ENCODE assay signal across 23 cellular contexts in genomic region chr22:36284171-36284571, GRCh38. TPM values are rescaled to one million over a fixed set of nuclear protein-coding genes. Genes with fewer than 3 reads are reported as not detected.
DNase-seq lines count a peak whose midpoint lies in the region; ATAC-seq, FAIRE-seq and TF ChIP-seq lines count a peak whose summit lies in the region.
"Had no signal": no experiment of that assay in that cellular context is flagged by ENCODE, and none has a peak within 500 bp of the region (broad histone marks: within the 10 kb centered on the region; RNA-seq: fewer than 3 reads in every experiment).

No MANE protein-coding gene starts in this region.

- CTCF ChIA-PET in Caco-2 (lab: Charles Lee) (no interaction called here), K562 (lab: Yijun Ruan, JAX; ENCODE audit: low intra/inter-chr PET ratio) (no interaction called here)

- ATAC-seq in K562 (no peak), HG03280 (IDR thresholded peaks at IDR 0.05; ENCODE audit: unreplicated experiment) (no peak)
- ATAC-seq: HCT116, right cardiac atrium had no signal

- H2AFZ ChIP-seq in K562 (ENCODE audit: low read depth, low read length) = no peak overlapping the region

- peaks cover 9% of the 10 kb centered on the region for H3K4me1 Mint-ChIP-seq in Caco-2 (ENCODE audit: low read depth, unreplicated experiment)

- TF ChIP-seq RAD21 in K562 (CRISPR knock-in tag; conservative IDR thresholded peaks at IDR 0.05 in 1 of 2, IDR thresholded peaks at IDR 0.05 in 1 of 2) = no peak

- H3K4me3 ChIP-seq in Caco-2 (ENCODE audit: low read depth, low read length) (no peak overlapping the region), H7 (ENCODE audit: insufficient read depth, low read depth, low read length) (no peak overlapping the region), K562 (no peak overlapping the region), sigmoid colon (no peak overlapping the region)
- H3K4me3 ChIP-seq: cardiac muscle cell, testis had no signal

- intact Hi-C loops in Caco-2 (cut with micrococcal nuclease; ENCODE audit: unreplicated experiment) (no loop called here), K562 (cut with micrococcal nuclease) (no loop called here), sigmoid colon (cut with DNase I) (no loop called here)

- FAIRE-seq in K562 (lab: Jason Lieb, UNC) = no peak
- FAIRE-seq: endothelial cell of umbilical vein had no signal

- H3K9me3 Mint-ChIP-seq in Caco-2 (ENCODE audit: unreplicated experiment) = no peaks in the 10 kb centered on the region
- H3K9me3 Mint-ChIP-seq: memory B cell had no signal

- H3K27ac Mint-ChIP-seq in Caco-2 (ENCODE audit: unreplicated experiment) = peak overlapping the region; percentile 57
- H3K27ac Mint-ChIP-seq: memory B cell had no signal

- TF ChIP-seq EP300 in K562 (IDR thresholded peaks at IDR 0.05; ENCODE audit: low read length) (no peak), sigmoid colon (IDR thresholded peaks at IDR 0.05) (no peak)

- 95% methylated on average over 14 of the region's 24 CpGs for WGBS in K562 (ENCODE audit: insufficient coverage, low coverage, missing lambda C conversion rate)
- WGBS in sigmoid colon, 2 donors = 94 to 95% methylated on average over 24 of the region's 24 CpGs

- H3K27me3 ChIP-seq in Caco-2 (replicated peaks; ENCODE audit: control insufficient read depth, insufficient read depth, low read length) (no peaks in the 10 kb centered on the region), H7 (ENCODE audit: control insufficient read depth, insufficient read depth, low read length) (no peaks in the 10 kb centered on the region), K562 (ENCODE audit: control insufficient read depth in 2 of 2, insufficient read depth in 2 of 2, low read length in 2 of 2) (no peaks in the 10 kb centered on the region), sigmoid colon (no peaks in the 10 kb centered on the region)
- H3K27me3 ChIP-seq: cardiac muscle cell, testis had no signal

- H3K36me3 ChIP-seq in Caco-2 (ENCODE audit: control insufficient read depth, insufficient read depth, low read length) (peaks cover 11% of the 10 kb centered on the region), H7 (replicated peaks; ENCODE audit: control insufficient read depth, insufficient read depth, low read length) (peaks cover 43% of the 10 kb centered on the region), K562 (ENCODE audit: control insufficient read depth, insufficient read depth, low read length) (peaks cover 72% of the 10 kb centered on the region; the same call in 2 of the 3 replicates), sigmoid colon (peaks cover 66 to 88% (median 85%) of the 10 kb centered on the region in 4 donors)

- H3K4me2 ChIP-seq in K562 (ENCODE audit: insufficient read depth, low read length) = no peak overlapping the region

- no peaks in the 10 kb centered on the region for H3K27me3 Mint-ChIP-seq in Caco-2 (ENCODE audit: insufficient read depth, unreplicated experiment)
- H3K27me3 Mint-ChIP-seq: memory B cell had no signal

- TF ChIP-seq CTCF in Caco-2 (IDR thresholded peaks at IDR 0.05; ENCODE audit: insufficient read depth in 1 of 2, low read depth in 1 of 2, low read length in 1 of 2, severe bottlenecking in 1 of 2, unreplicated experiment in 1 of 2) (no peak), K562 (IDR thresholded peaks at IDR 0.05 in 2 of 3, conservative IDR thresholded peaks at IDR 0.05 in 1 of 3; ENCODE audit: insufficient read depth in 2 of 3, low read depth in 1 of 3, low read length in 3 of 3) (no peak), sigmoid colon (IDR thresholded peaks at IDR 0.05) (no peak)

- no peaks in the 10 kb centered on the region for H3K9me3 ChIP-seq in Caco-2
- H3K9me3 ChIP-seq in K562 (replicated peaks; ENCODE audit: control insufficient read depth, insufficient read depth, low read depth, low read length) = no peaks in the 10 kb centered on the region
- H3K9me3 ChIP-seq in sigmoid colon = no peaks in the 10 kb centered on the region
- H3K9me3 ChIP-seq: testis had no signal

- H3K36me3 Mint-ChIP-seq in Caco-2 (ENCODE audit: insufficient read depth, unreplicated experiment) = peaks cover 100% of the 10 kb centered on the region

- in situ Hi-C loops in K562 (cut with MboI) = no loop called here

- H3K4me1 ChIP-seq in Caco-2 = no peaks in the 10 kb centered on the region
- peaks cover 0 to 11% of the 10 kb centered on the region in 2 experiments; a peak in 2 of 5 replicates for H3K4me1 ChIP-seq in K562 (replicated peaks in 1 of 2; ENCODE audit: control insufficient read depth in 2 of 2, insufficient read depth in 2 of 2, low read length in 2 of 2)
- H3K4me1 ChIP-seq in sigmoid colon = peaks cover 0 to 54% (median 21%) of the 10 kb centered on the region in 4 donors

- no peak overlapping the region for H3K27ac ChIP-seq in K562 (ENCODE audit: extremely low read depth, low read depth, low read length)
- peak overlapping the region; percentile 4 to 92 (median 86) for H3K27ac ChIP-seq in sigmoid colon
- H3K27ac ChIP-seq: cardiac muscle cell had no signal

- POLR2A ChIA-PET in Caco-2 (lab: Charles Lee) = no interaction called here
- POLR2A ChIA-PET in K562 (lab: Yijun Ruan, JAX) = interaction anchor here (0.7 kb wide), 1 partner anchor 9 kb away, joined by 5 read pairs; no protein-coding TSS in a partner anchor

- H4K20me1 ChIP-seq in K562 (replicated peaks; ENCODE audit: control insufficient read depth, insufficient read depth, low read length) = peaks cover 6% of the 10 kb centered on the region; the same call in 1 of the 2 replicates

- no peaks in the 10 kb centered on the region for H3K9me1 ChIP-seq in K562 (ENCODE audit: control insufficient read depth, insufficient read depth, low read length)

- H3K9ac ChIP-seq in K562 (ENCODE audit: insufficient read depth in 1 of 2, low read depth in 2 of 2, low read length in 2 of 2) = peak overlapping the region in 1 of 2 experiments; percentile 35; a peak in 1 of 4 replicates

- BruUV-seq in Caco-2 (replicated peaks; lab: Mats Ljungman, UMichigan) (no TSS peak), K562 (replicated peaks; lab: Mats Ljungman, UMichigan) (no TSS peak)

- no peaks in the 10 kb centered on the region for H3K79me2 ChIP-seq in K562 (ENCODE audit: control insufficient read depth, insufficient read depth, low read length)

- TF ChIP-seq POLR2A in K562 (conservative IDR thresholded peaks at IDR 0.05) (no peak), sigmoid colon (IDR thresholded peaks at IDR 0.05) (no peak)

- no peak overlapping the region for H3K4me3 Mint-ChIP-seq in Caco-2 (ENCODE audit: unreplicated experiment)
- H3K4me3 Mint-ChIP-seq: memory B cell had no signal

- DNase-seq in Caco-2 (no peak), H7 (peak; percentile 45), K562 (ENCODE audit: extremely low read depth in 1 of 4, low spot score in 3 of 4) (no peak), sigmoid colon (peak; percentile 66), HPDE6-E6E7 (ENCODE audit: extremely low spot score) (no peak), germinal center (ENCODE audit: low spot score) (no peak)
- DNase-seq: activated CD4-positive, alpha-beta T cell treated with anti-CD3 and anti-CD28 coated beads for 48 hours; activated CD8-positive, alpha-beta memory T cell treated with anti-CD3 and anti-CD28 coated beads, Interleukin-2, amount 50 U/mL, for 48 hours; activated gamma-delta T cell; head of caudate nucleus; NCI-H1048; NCI-H1930; NCI-H2227 treated with DMSO at 0.1 percent for 48 hours; NCI-H774; right cardiac atrium; SHP77; stimulated activated CD4-positive, alpha-beta T cell treated with anti-CD3 and anti-CD28 coated beads, Interleukin-15, amount 100 ng/mL, for 24 hours had no signal

RNA-seq across cellular contexts. Expression of gene APOL1, which starts 31.2 kb away (rescaled TPM):
- total RNA-seq in Caco-2 (2022) = 0.32 and 0.39 TPM in 2 replicates
- total RNA-seq in H7 (2014; rRNA removed; shearing (Covaris generic)) = not detected in 2 replicates
- 16.6 and 19.1 TPM in 2 replicates for total RNA-seq in K562 (2011; cell fraction: chromatin; rRNA removed; ENCODE audit: low replicate concordance)
- 16.3 and 21.5 TPM in 2 replicates for total RNA-seq in K562 (2011; cell fraction: nucleolus; rRNA removed)
- total RNA-seq in K562 (2011; cell fraction: nucleoplasm; rRNA removed) = 19.4 and 21.1 TPM in 2 replicates
- total RNA-seq in K562 (2014; rRNA removed) = 5.8 TPM in 2 replicates
- total RNA-seq in K562 (2014; rRNA removed; fragmentation: Illumina TruSeq; extraction: Trizol) = 3.5 and 4.1 TPM in 2 replicates
- total RNA-seq in K562 (2015; rRNA removed; fragmentation: Illumina TruSeq; extraction: Trizol) = 7.0 and 7.3 TPM in 2 replicates
- 8.1 and 9.0 TPM in 2 replicates for total RNA-seq in K562 (2021)
- polyA plus RNA-seq in K562 (2011; rRNA removed) = 4.7 and 5.6 TPM in 2 replicates
- 2.8 and 4.2 TPM in 2 replicates for polyA plus RNA-seq in K562 (2011; cell fraction: cytosol; rRNA removed)
- polyA plus RNA-seq in K562 (2011; cell fraction: nucleus; rRNA removed) = 7.4 and 14.5 TPM in 2 replicates
- polyA plus RNA-seq in K562 (2012) = 21.2 and 33.8 TPM in 2 replicates
- polyA plus RNA-seq in K562 (2014; fragmentation: Illumina TruSeq; extraction: Trizol) = 9.5 and 9.7 TPM in 2 replicates
- polyA plus RNA-seq in K562 (2014; fragmentation: Nextera tagmentation; extraction: Ambion mirVana) = 1 to 10 TPM; 2.5 to 4.2 TPM
- polyA plus RNA-seq in K562 (2014; rRNA removed) = 5.3 and 6.9 TPM in 2 replicates
- polyA minus RNA-seq in K562 (2011; rRNA and poly(A)+ RNA removed) = 4.9 and 5.3 TPM in 2 replicates
- 1.2 and 5.9 TPM in 2 replicates for polyA minus RNA-seq in K562 (2011; cell fraction: cytosol; rRNA and poly(A)+ RNA removed)
- 2.6 and 3.2 TPM in 2 replicates for polyA minus RNA-seq in K562 (2011; cell fraction: nucleus; rRNA and poly(A)+ RNA removed)
- 10 to 100 TPM; 15.0 to 36.0 (median 20.3) TPM for total RNA-seq in sigmoid colon
- 10 to 100 TPM in 2 of 3 donors, 1 to 10 TPM in 1; 6.6 to 64.0 (median 11.3) TPM for polyA plus RNA-seq in sigmoid colon
- total RNA-seq: cardiac muscle cell had no signal

RNA-seq across cellular contexts. Expression of gene APOL2, which starts 44.8 kb away (rescaled TPM):
- total RNA-seq in Caco-2 (2022) (7.9 and 10.0 TPM in 2 replicates), K562 (2014; rRNA removed) (8.9 and 9.7 TPM in 2 replicates), K562 (2014; rRNA removed; fragmentation: Illumina TruSeq; extraction: Trizol) (9.3 and 10.6 TPM in 2 replicates), K562 (2015; rRNA removed; fragmentation: Illumina TruSeq; extraction: Trizol) (9.6 and 10.6 TPM in 2 replicates), K562 (2021) (9.7 and 10.6 TPM in 2 replicates), sigmoid colon (10 to 100 TPM; 26.8 to 59.5 (median 29.4) TPM)
- total RNA-seq in H7 (2014; rRNA removed; shearing (Covaris generic)) = 14.9 and 18.0 TPM in 2 replicates
- 7.9 and 14.5 TPM in 2 replicates for total RNA-seq in K562 (2011; cell fraction: chromatin; rRNA removed; ENCODE audit: low replicate concordance)
- 9.6 and 11.0 TPM in 2 replicates for total RNA-seq in K562 (2011; cell fraction: nucleolus; rRNA removed)
- 11.5 and 15.8 TPM in 2 replicates for total RNA-seq in K562 (2011; cell fraction: nucleoplasm; rRNA removed)
- polyA plus RNA-seq in K562 (2011; rRNA removed) (5.4 and 7.7 TPM in 2 replicates), K562 (2014; fragmentation: Illumina TruSeq; extraction: Trizol) (8.9 and 9.4 TPM in 2 replicates), K562 (2014; fragmentation: Nextera tagmentation; extraction: Ambion mirVana) (1 to 10 TPM; 2.7 to 6.8 TPM), K562 (2014; rRNA removed) (6.6 and 6.9 TPM in 2 replicates), sigmoid colon (10 to 100 TPM; 18.6 to 45.1 (median 24.3) TPM)
- 5.7 and 7.9 TPM in 2 replicates for polyA plus RNA-seq in K562 (2011; cell fraction: cytosol; rRNA removed)
- 7.8 and 12.8 TPM in 2 replicates for polyA plus RNA-seq in K562 (2011; cell fraction: nucleus; rRNA removed)
- 12.3 and 12.8 TPM in 2 replicates for polyA plus RNA-seq in K562 (2012)
- polyA minus RNA-seq in K562 (2011; rRNA and poly(A)+ RNA removed) = 7.8 and 13.2 TPM in 2 replicates
- 3.5 and 6.3 TPM in 2 replicates for polyA minus RNA-seq in K562 (2011; cell fraction: cytosol; rRNA and poly(A)+ RNA removed)
- 2.4 and 3.6 TPM in 2 replicates for polyA minus RNA-seq in K562 (2011; cell fraction: nucleus; rRNA and poly(A)+ RNA removed)

Comparison
In these comparisons a context has a peak if more than half of its experiments do, and no peak if none do; other contexts are left out.
1. DNase-seq: peak in H7 (single experiment) and sigmoid colon (single experiment); none in Caco-2 (0 of 2), K562 (0 of 4), HPDE6-E6E7 (single experiment) and germinal center (single experiment).